Comparison of ENCODE assay signal across 15 cellular contexts in genomic region chr10:100506596-100507356, GRCh38. TPM values are rescaled to one million over a fixed set of nuclear protein-coding genes. Genes with fewer than 3 reads are reported as not detected.
DNase-seq lines count a peak whose midpoint lies in the region; ATAC-seq, FAIRE-seq and TF ChIP-seq lines count a peak whose summit lies in the region.
"Had no signal": no experiment of that assay in that cellular context is flagged by ENCODE, and none has a peak within 500 bp of the region (broad histone marks: within the 10 kb centered on the region; RNA-seq: fewer than 3 reads in every experiment).

No MANE protein-coding gene starts in this region.

- no peaks in the 10 kb centered on the region for H3K27me3 ChIP-seq in astrocyte (ENCODE audit: insufficient read depth, low read length)
- no peaks in the 10 kb centered on the region for H3K27me3 ChIP-seq in prostate gland (replicated peaks; ENCODE audit: insufficient read depth)
- H3K27me3 ChIP-seq in right cardiac atrium (ENCODE audit: control insufficient read depth, insufficient read depth), result no peaks in the 10 kb centered on the region
- H3K27me3 ChIP-seq: esophagus muscularis mucosa had no signal

- intact Hi-C loops in natural killer cell (cut with micrococcal nuclease), result no loop called here
- intact Hi-C loops in left ventricle myocardium superior (cut with micrococcal nuclease), result no loop called here
- intact Hi-C loops in prostate gland (cut with DNase I), result no loop called here
- intact Hi-C loops in right cardiac atrium (cut with DNase I), result loop anchor here in 1 of 4 donors (10.0 kb wide), 1 partner anchor 172 kb away; the partner anchor contains the start of gene PKD2L1

- H3K27me3 Mint-ChIP-seq in natural killer cell treated with Interleukin-12 subunit alpha and Interleukin-12 subunit beta and Interleukin-15 and Interleukin-18, amount 100 ng/mL, for 72 hours, result no peaks in the 10 kb centered on the region
- H3K27me3 Mint-ChIP-seq in natural killer cell (ENCODE audit: low read depth in 2 of 2) (no peaks in the 10 kb centered on the region), astrocyte (ENCODE audit: low read depth, unreplicated experiment) (peaks cover 7% of the 10 kb centered on the region)
- H3K27me3 Mint-ChIP-seq in stimulated activated naive CD8-positive, alpha-beta T cell treated with anti-CD3 and anti-CD28 coated beads, Interleukin-15, Interleukin-2, amounts not matched to agents 100 ng/mL and 50 ng/mL, for 24 hours, result no peaks in the 10 kb centered on the region

- H3K36me3 ChIP-seq in astrocyte (ENCODE audit: insufficient read depth, low read length) (no peaks in the 10 kb centered on the region), prostate gland (peaks cover 0 to 3% of the 10 kb centered on the region in 2 donors)

- peak overlapping the region; percentile 23 for H3K4me2 ChIP-seq in astrocyte (ENCODE audit: low read length)

- no peak for DNase-seq in natural killer cell treated with Interleukin-12 subunit alpha and Interleukin-12 subunit beta and Interleukin-15 and Interleukin-18, amount 100 ng/mL, for 72 hours (ENCODE audit: low spot score)
- DNase-seq in natural killer cell (no peak), RCC 7860 (ENCODE audit: low spot score) (peak; percentile 83), astrocyte (ENCODE audit: low read depth) (peak; percentile 55), left ventricle myocardium superior (no peak), prostate gland (ENCODE audit: low spot score) (no peak), right cardiac atrium (no peak)
- DNase-seq: NCI-H1092, NCI-H526 treated with DMSO at 0.1 percent for 48 hours had no signal

- peak; percentile 59 to 61 for ATAC-seq in natural killer cell treated with Interleukin-12 subunit alpha and Interleukin-12 subunit beta and Interleukin-15 and Interleukin-18, amount 100 ng/mL, for 72 hours
- ATAC-seq in natural killer cell (no peak), left ventricle myocardium superior (no peak), right cardiac atrium (no peak)

- H3K9me3 ChIP-seq in astrocyte (ENCODE audit: insufficient read depth, low read depth, low read length), result no peaks in the 10 kb centered on the region
- no peaks in the 10 kb centered on the region for H3K9me3 ChIP-seq in prostate gland
- no peaks in the 10 kb centered on the region for H3K9me3 ChIP-seq in right cardiac atrium (ENCODE audit: control insufficient read depth, low read length)
- H3K9me3 ChIP-seq: esophagus muscularis mucosa, HAP-1 had no signal

- no peaks in the 10 kb centered on the region for H3K9me3 Mint-ChIP-seq in natural killer cell treated with Interleukin-12 subunit alpha and Interleukin-12 subunit beta and Interleukin-15 and Interleukin-18, amount 100 ng/mL, for 72 hours
- H3K9me3 Mint-ChIP-seq in natural killer cell (no peaks in the 10 kb centered on the region), astrocyte (ENCODE audit: unreplicated experiment) (no peaks in the 10 kb centered on the region)
- no peaks in the 10 kb centered on the region for H3K9me3 Mint-ChIP-seq in stimulated activated naive CD8-positive, alpha-beta T cell treated with anti-CD3 and anti-CD28 coated beads, Interleukin-15, Interleukin-2, amounts not matched to agents 100 ng/mL and 50 ng/mL, for 24 hours
- H3K9me3 Mint-ChIP-seq: CD14-positive monocyte had no signal

- H3K27ac ChIP-seq in astrocyte (ENCODE audit: low read depth, low read length) (peak overlapping the region; percentile 15), prostate gland (no peak overlapping the region), right cardiac atrium (ENCODE audit: low read length) (no peak overlapping the region)
- H3K27ac ChIP-seq: esophagus muscularis mucosa had no signal

- H4K20me1 ChIP-seq in astrocyte (ENCODE audit: insufficient read depth, low read length), result no peaks in the 10 kb centered on the region

- H3K4me3 Mint-ChIP-seq in natural killer cell treated with Interleukin-12 subunit alpha and Interleukin-12 subunit beta and Interleukin-15 and Interleukin-18, amount 100 ng/mL, for 72 hours, result peak overlapping the region; percentile 81
- H3K4me3 Mint-ChIP-seq in natural killer cell (no peak overlapping the region), astrocyte (ENCODE audit: unreplicated experiment) (no peak overlapping the region)
- no peak overlapping the region for H3K4me3 Mint-ChIP-seq in stimulated activated naive CD8-positive, alpha-beta T cell treated with anti-CD3 and anti-CD28 coated beads, Interleukin-15, Interleukin-2, amounts not matched to agents 100 ng/mL and 50 ng/mL, for 24 hours
- H3K4me3 Mint-ChIP-seq: CD14-positive monocyte had no signal

- TF ChIP-seq POLR2A in prostate gland (IDR thresholded peaks at IDR 0.05), result no peak

- peaks cover 40 to 50% of the 10 kb centered on the region in 2 donors for H3K4me1 Mint-ChIP-seq in natural killer cell treated with Interleukin-12 subunit alpha and Interleukin-12 subunit beta and Interleukin-15 and Interleukin-18, amount 100 ng/mL, for 72 hours (ENCODE audit: low read depth in 2 of 2)
- H3K4me1 Mint-ChIP-seq in natural killer cell (peaks cover 39 to 43% of the 10 kb centered on the region in 2 donors), astrocyte (ENCODE audit: low read depth, unreplicated experiment) (peaks cover 8% of the 10 kb centered on the region)
- H3K4me1 Mint-ChIP-seq in stimulated activated naive CD8-positive, alpha-beta T cell treated with anti-CD3 and anti-CD28 coated beads, Interleukin-15, Interleukin-2, amounts not matched to agents 100 ng/mL and 50 ng/mL, for 24 hours (ENCODE audit: low read depth), result peaks cover 62% of the 10 kb centered on the region

- no peak overlapping the region for H3K4me3 ChIP-seq in astrocyte (ENCODE audit: insufficient read depth, low read depth, low read length)
- no peak overlapping the region for H3K4me3 ChIP-seq in prostate gland
- H3K4me3 ChIP-seq in right cardiac atrium (ENCODE audit: low read length), result no peak overlapping the region
- H3K4me3 ChIP-seq: esophagus muscularis mucosa, HAP-1 had no signal

- H3K4me1 ChIP-seq in astrocyte (ENCODE audit: insufficient read depth, low read length) (peaks cover 24% of the 10 kb centered on the region), prostate gland (replicated peaks) (no peaks in the 10 kb centered on the region), right cardiac atrium (ENCODE audit: control insufficient read depth, insufficient read depth, low read length) (no peaks in the 10 kb centered on the region)
- H3K4me1 ChIP-seq: esophagus muscularis mucosa had no signal

- TF ChIP-seq CTCF in natural killer cell (IDR thresholded peaks at IDR 0.05) (no peak), astrocyte (IDR thresholded peaks at IDR 0.05; ENCODE audit: insufficient read depth, low read depth, low read length) (no peak), prostate gland (IDR thresholded peaks at IDR 0.05) (no peak)

- H3K27ac Mint-ChIP-seq in natural killer cell treated with Interleukin-12 subunit alpha and Interleukin-12 subunit beta and Interleukin-15 and Interleukin-18, amount 100 ng/mL, for 72 hours, result peak overlapping the region; percentile 93 to 95
- H3K27ac Mint-ChIP-seq in natural killer cell, result no peak overlapping the region
- no peak overlapping the region for H3K27ac Mint-ChIP-seq in astrocyte (ENCODE audit: unreplicated experiment)
- peak overlapping the region; percentile 86 for H3K27ac Mint-ChIP-seq in stimulated activated naive CD8-positive, alpha-beta T cell treated with anti-CD3 and anti-CD28 coated beads, Interleukin-15, Interleukin-2, amounts not matched to agents 100 ng/mL and 50 ng/mL, for 24 hours
- H3K27ac Mint-ChIP-seq: CD14-positive monocyte had no signal

- no peaks in the 10 kb centered on the region for H3K79me2 ChIP-seq in astrocyte (ENCODE audit: insufficient read depth, low read length)

- peaks cover 16% of the 10 kb centered on the region for H3K36me3 Mint-ChIP-seq in natural killer cell treated with Interleukin-12 subunit alpha and Interleukin-12 subunit beta and Interleukin-15 and Interleukin-18, amount 100 ng/mL, for 72 hours
- H3K36me3 Mint-ChIP-seq in natural killer cell (peaks cover 3% of the 10 kb centered on the region), astrocyte (ENCODE audit: low read depth, unreplicated experiment) (peaks cover 14% of the 10 kb centered on the region)
- peaks cover 36% of the 10 kb centered on the region for H3K36me3 Mint-ChIP-seq in stimulated activated naive CD8-positive, alpha-beta T cell treated with anti-CD3 and anti-CD28 coated beads, Interleukin-15, Interleukin-2, amounts not matched to agents 100 ng/mL and 50 ng/mL, for 24 hours (ENCODE audit: low read depth)

- H3K9ac ChIP-seq in astrocyte (ENCODE audit: low read length), result no peak overlapping the region

- FAIRE-seq in RCC 7860 (lab: Jason Lieb, UNC), result peak; percentile 89
- peak; percentile 94 for FAIRE-seq in astrocyte (lab: Jason Lieb, UNC)

- 96% methylated on average over 5 of the region's 5 CpGs for WGBS in prostate gland
- 99% methylated on average over 5 of the region's 5 CpGs for WGBS in right cardiac atrium

- no peak overlapping the region for H2AFZ ChIP-seq in astrocyte (ENCODE audit: low read depth, low read length)

RNA-seq across cellular contexts. Expression of gene SEC31B, which starts 12.9 kb away (rescaled TPM):
- total RNA-seq in natural killer cell treated with Interleukin-12 subunit alpha and Interleukin-12 subunit beta and Interleukin-15 and Interleukin-18, amount 100 ng/mL, for 72 hours, result 10 to 100 TPM; 22.7 to 62.2 TPM
- total RNA-seq in natural killer cell (10 to 100 TPM; 32.6 to 38.6 (median 38.1) TPM), astrocyte (7.8 TPM in 2 replicates), left ventricle myocardium superior (8.5 TPM), prostate gland (10 to 100 TPM; 10.5 to 17.3 TPM), right cardiac atrium (10 to 100 TPM in 1 of 4 donors, 1 to 10 TPM in 3; 6.7 to 10.2 (median 8.5) TPM)
- 7.7 TPM for polyA plus RNA-seq in right cardiac atrium

RNA-seq across cellular contexts. Expression of gene NDUFB8, which starts 22.9 kb away (rescaled TPM):
- total RNA-seq in natural killer cell treated with Interleukin-12 subunit alpha and Interleukin-12 subunit beta and Interleukin-15 and Interleukin-18, amount 100 ng/mL, for 72 hours, result 100 to 1,000 TPM; 165 to 209 TPM
- total RNA-seq in natural killer cell, result 100 to 1,000 TPM; 113 to 151 (median 137) TPM
- total RNA-seq in astrocyte, result 155 TPM in 2 replicates
- 451 TPM for total RNA-seq in left ventricle myocardium superior
- 100 to 1,000 TPM; 195 to 222 TPM for total RNA-seq in prostate gland
- total RNA-seq in right cardiac atrium, result 100 to 1,000 TPM; 344 to 447 (median 412) TPM
- polyA plus RNA-seq in right cardiac atrium, result 1,100 TPM

RNA-seq across cellular contexts. Expression of gene HIF1AN, which starts 29.0 kb away (rescaled TPM):
- total RNA-seq in natural killer cell treated with Interleukin-12 subunit alpha and Interleukin-12 subunit beta and Interleukin-15 and Interleukin-18, amount 100 ng/mL, for 72 hours, result 10 to 100 TPM; 49.2 to 57.6 TPM
- 10 to 100 TPM; 52.0 to 66.4 (median 58.7) TPM for total RNA-seq in natural killer cell
- total RNA-seq in astrocyte, result 49.4 and 50.1 TPM in 2 replicates
- 54.6 TPM for total RNA-seq in left ventricle myocardium superior
- 10 to 100 TPM; 10.8 to 30.2 TPM for total RNA-seq in prostate gland
- total RNA-seq in right cardiac atrium, result 10 to 100 TPM; 32.1 to 41.1 (median 35.5) TPM
- polyA plus RNA-seq in right cardiac atrium, result 9.5 TPM

RNA-seq across cellular contexts. Expression of gene WNT8B, which starts 44.0 kb away (rescaled TPM):
- not detected for total RNA-seq in natural killer cell treated with Interleukin-12 subunit alpha and Interleukin-12 subunit beta and Interleukin-15 and Interleukin-18, amount 100 ng/mL, for 72 hours
- total RNA-seq in natural killer cell (not detected), astrocyte (not detected in 2 replicates), left ventricle myocardium superior (not detected), prostate gland (1 to 10 TPM in 1 of 2 donors, under 1 TPM in 1; 0.40 to 1.8 TPM), right cardiac atrium (not detected)
- not detected for polyA plus RNA-seq in right cardiac atrium
- total RNA-seq: esophagus muscularis mucosa, kidney epithelial cell, subcutaneous adipose tissue had no signal
- polyA plus RNA-seq: CD14-positive monocyte had no signal

Comparison
In these comparisons a context has a peak if more than half of its experiments do, and no peak if none do; other contexts are left out.
1. ATAC-seq: peak in natural killer cell treated with Interleukin-12 subunit alpha and Interleukin-12 subunit beta and Interleukin-15 and Interleukin-18, amount 100 ng/mL, for 72 hours (2 of 2); none in natural killer cell (0 of 3), left ventricle myocardium superior (single experiment) and right cardiac atrium (0 of 2).
2. H3K27ac Mint-ChIP-seq: peak in natural killer cell treated with Interleukin-12 subunit alpha and Interleukin-12 subunit beta and Interleukin-15 and Interleukin-18, amount 100 ng/mL, for 72 hours (2 of 2) and stimulated activated naive CD8-positive, alpha-beta T cell treated with anti-CD3 and anti-CD28 coated beads, Interleukin-15, Interleukin-2, amounts not matched to agents 100 ng/mL and 50 ng/mL, for 24 hours (single experiment); none in natural killer cell (0 of 2) and astrocyte (single experiment).
3. DNase-seq: peak in RCC 7860 (single experiment) and astrocyte (single experiment); none in natural killer cell treated with Interleukin-12 subunit alpha and Interleukin-12 subunit beta and Interleukin-15 and Interleukin-18, amount 100 ng/mL, for 72 hours (single experiment), natural killer cell (single experiment), left ventricle myocardium superior (single experiment), prostate gland (single experiment) and right cardiac atrium (0 of 3).